In the genomic region with DNA sequence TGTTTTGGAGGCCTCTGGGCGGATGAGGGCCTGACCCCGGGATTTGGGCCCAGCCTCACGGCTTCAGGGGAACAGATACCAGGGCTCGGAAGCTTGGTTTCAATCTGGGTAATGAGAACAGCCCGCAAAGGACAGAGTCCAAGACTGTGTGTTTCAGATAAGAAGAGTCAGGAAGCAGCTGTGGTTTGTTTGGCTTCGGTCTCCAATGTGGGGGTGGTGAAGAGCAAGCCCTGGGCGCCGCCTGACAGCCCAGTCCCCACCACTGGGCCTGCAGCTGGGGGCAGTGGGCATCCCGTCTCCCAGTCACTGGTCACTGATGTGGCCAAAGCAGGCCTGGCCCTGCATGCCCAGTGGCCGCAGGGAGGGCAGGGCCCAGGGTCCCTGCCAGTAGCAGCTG, we compare ENCODE assay signal across 8 cellular contexts. TPM values are rescaled to one million over a fixed set of nuclear protein-coding genes. Genes with fewer than 3 reads are reported as not detected.
DNase-seq lines count a peak whose midpoint lies in the region; ATAC-seq, FAIRE-seq and TF ChIP-seq lines count a peak whose summit lies in the region.

No MANE protein-coding gene starts in this region.

- H3K27ac Mint-ChIP-seq in activated naive CD4-positive, alpha-beta T cell treated with anti-CD3 and anti-CD28 coated beads, Interleukin-2, amount 50 U/mL, for 72 hours, result peak overlapping the region in 1 of 2 donors; percentile 36
- peak overlapping the region; percentile 52 for H3K27ac Mint-ChIP-seq in progenitor cell of endocrine pancreas

- no peak for TF ChIP-seq POLR2A in H54 (IDR thresholded peaks at IDR 0.05; ENCODE audit: low read depth, low read length)

- FAIRE-seq in H54 (lab: Jason Lieb, UNC), result no peak

- TF ChIP-seq CTCF in choroid plexus epithelial cell (conservative IDR thresholded peaks at IDR 0.05; ENCODE audit: low read depth, low read length) (no peak), progenitor cell of endocrine pancreas (IDR thresholded peaks at IDR 0.05; ENCODE audit: unreplicated experiment) (no peak)

- H3K4me1 Mint-ChIP-seq in progenitor cell of endocrine pancreas (ENCODE audit: low read depth), result peaks cover 9% of the 10 kb centered on the region

- H3K27me3 Mint-ChIP-seq in progenitor cell of endocrine pancreas, result no peaks in the 10 kb centered on the region

- DNase-seq in activated naive CD4-positive, alpha-beta T cell treated with anti-CD3 and anti-CD28 coated beads, Interleukin-2, amount 50 U/mL, for 72 hours (ENCODE audit: low spot score in 2 of 2), result no peak
- DNase-seq in activated naive CD4-positive, alpha-beta T cell (lab: John Stamatoyannopoulos, UW), result no peak
- DNase-seq in choroid plexus epithelial cell (ENCODE audit: low read depth) (peak; percentile 70), progenitor cell of endocrine pancreas (ENCODE audit: low spot score, unreplicated experiment) (no peak), SIG-M5 treated with dmso at 0.1 percent for 504 hours (lab: John Stamatoyannopoulos, UW; ENCODE audit: unreplicated experiment) (no peak), H54 (ENCODE audit: insufficient read length, low spot score) (no peak)
- DNase-seq in stimulated activated CD4-positive, alpha-beta T cell treated with anti-CD3 and anti-CD28 coated beads, Interleukin-2, amount 100 ng/mL, for 48 hours, result no peak

- H3K36me3 Mint-ChIP-seq in activated naive CD4-positive, alpha-beta T cell treated with anti-CD3 and anti-CD28 coated beads, Interleukin-2, amount 50 U/mL, for 72 hours, result no peaks in the 10 kb centered on the region
- H3K36me3 Mint-ChIP-seq in progenitor cell of endocrine pancreas (ENCODE audit: insufficient read depth), result peaks cover 3% of the 10 kb centered on the region

- no peaks in the 10 kb centered on the region for H3K9me3 Mint-ChIP-seq in activated naive CD4-positive, alpha-beta T cell treated with anti-CD3 and anti-CD28 coated beads, Interleukin-2, amount 50 U/mL, for 72 hours
- no peaks in the 10 kb centered on the region for H3K9me3 Mint-ChIP-seq in progenitor cell of endocrine pancreas (ENCODE audit: low read depth)

- ATAC-seq in activated naive CD4-positive, alpha-beta T cell treated with anti-CD3 and anti-CD28 coated beads, Interleukin-2, amount 50 U/mL, for 72 hours, result peak; percentile 71 to 82
- ATAC-seq in HG03175 (IDR thresholded peaks at IDR 0.05; ENCODE audit: unreplicated experiment), result peak; percentile 94

- H3K4me3 Mint-ChIP-seq in progenitor cell of endocrine pancreas (ENCODE audit: low read depth), result no peak overlapping the region

- H3K4me3 ChIP-seq in choroid plexus epithelial cell (ENCODE audit: low read depth, low read length), result no peak overlapping the region

RNA-seq across cellular contexts. Expression of a gene that starts 9.1 kb away (rescaled TPM):
- 1 to 10 TPM; 1.8 to 3.2 TPM for total RNA-seq in activated naive CD4-positive, alpha-beta T cell treated with anti-CD3 and anti-CD28 coated beads, Interleukin-2, amount 50 U/mL, for 72 hours
- total RNA-seq in progenitor cell of endocrine pancreas, result 31.3 and 37.9 TPM in 2 replicates
